ENCODE assay signal across 17 cellular contexts in genomic region chr2:40935349-40935748, GRCh38.
"Had no signal": no experiment of that assay in that cellular context is flagged by ENCODE, and none has a peak within 500 bp of the region (broad histone marks: within the 10 kb centered on the region; RNA-seq: fewer than 3 reads in every experiment).

No MANE protein-coding gene starts in this region.

- H3K4me1 Mint-ChIP-seq: activated T-helper 17 cell treated with anti-CD3 and anti-CD28 coated beads, Interleukin-2, amount 50 U/mL, for 72 hours; immature natural killer cell; naive thymus-derived CD8-positive, alpha-beta T cell; stimulated activated naive CD8-positive, alpha-beta T cell treated with anti-CD3 and anti-CD28 coated beads, Interleukin-15, amount 100 ng/mL, for 72 hours; T-cell had no signal

- H3K4me3 ChIP-seq: heart right ventricle, mucosa of descending colon, thoracic aorta had no signal

- H3K4me1 ChIP-seq: heart right ventricle had no signal

- H3K36me3 Mint-ChIP-seq: immature natural killer cell; naive thymus-derived CD8-positive, alpha-beta T cell; T-cell had no signal

- H3K4me3 Mint-ChIP-seq: activated CD8-positive, alpha-beta T cell treated with anti-CD3 and anti-CD28 coated beads, Interleukin-2, amount 10 ng/mL, durations not matched to agents 7 days and 5 days; activated naive CD4-positive, alpha-beta T cell treated with anti-CD3 and anti-CD28 coated beads for 36 hours; activated T-helper 17 cell treated with anti-CD3 and anti-CD28 coated beads, Interleukin-2, amount 50 U/mL, for 72 hours; immature natural killer cell; naive thymus-derived CD8-positive, alpha-beta T cell; stimulated activated naive CD8-positive, alpha-beta T cell treated with anti-CD3 and anti-CD28 coated beads, Interleukin-15, amount 100 ng/mL, for 72 hours; T-cell had no signal

- H3K36me3 ChIP-seq: heart right ventricle, thoracic aorta had no signal

- H3K27me3 ChIP-seq: heart right ventricle had no signal

- H3K27ac Mint-ChIP-seq: activated CD8-positive, alpha-beta T cell treated with anti-CD3 and anti-CD28 coated beads, Interleukin-2, amount 10 ng/mL, durations not matched to agents 7 days and 5 days; activated naive CD4-positive, alpha-beta T cell treated with anti-CD3 and anti-CD28 coated beads for 36 hours; activated T-helper 17 cell treated with anti-CD3 and anti-CD28 coated beads, Interleukin-2, amount 50 U/mL, for 72 hours; immature natural killer cell; naive thymus-derived CD8-positive, alpha-beta T cell; stimulated activated naive CD8-positive, alpha-beta T cell treated with anti-CD3 and anti-CD28 coated beads, Interleukin-15, amount 100 ng/mL, for 72 hours; T-cell had no signal

- H3K9me3 ChIP-seq: thoracic aorta had no signal

- DNase-seq: activated CD4-positive, alpha-beta T cell treated with anti-CD3 and anti-CD28 coated beads for 48 hours; activated CD8-positive, alpha-beta memory T cell treated with anti-CD3 and anti-CD28 coated beads, Interleukin-2, amount 50 U/mL, for 48 hours; activated CD8-positive, alpha-beta T cell treated with anti-CD3 and anti-CD28 coated beads, Interleukin-2, amount 10 ng/mL, durations not matched to agents 7 days and 5 days; activated naive CD4-positive, alpha-beta T cell treated with anti-CD3 and anti-CD28 coated beads for 36 hours; effector CD8-positive, alpha-beta T cell; heart right ventricle; immature natural killer cell; left colon; mammary epithelial cell; mucosa of descending colon; naive thymus-derived CD8-positive, alpha-beta T cell; stimulated activated CD4-positive, alpha-beta T cell treated with anti-CD3 and anti-CD28 coated beads, Interleukin-2, amount 100 ng/mL, for 48 hours; stimulated activated naive CD8-positive, alpha-beta T cell treated with anti-CD3 and anti-CD28 coated beads, Interleukin-15, amount 100 ng/mL, for 72 hours; T-cell; T1000 had no signal

- H3K27ac ChIP-seq: heart right ventricle, thoracic aorta had no signal

- H3K27me3 Mint-ChIP-seq: activated T-helper 17 cell treated with anti-CD3 and anti-CD28 coated beads, Interleukin-2, amount 50 U/mL, for 72 hours; stimulated activated naive CD8-positive, alpha-beta T cell treated with anti-CD3 and anti-CD28 coated beads, Interleukin-15, amount 100 ng/mL, for 72 hours; T-cell had no signal

- ATAC-seq: activated CD8-positive, alpha-beta T cell treated with anti-CD3 and anti-CD28 coated beads, Interleukin-2, amount 10 ng/mL, durations not matched to agents 7 days and 5 days; activated T-helper 17 cell treated with anti-CD3 and anti-CD28 coated beads, Interleukin-2, amount 50 U/mL, for 72 hours; heart right ventricle; left colon; mucosa of descending colon; naive thymus-derived CD8-positive, alpha-beta T cell; stimulated activated naive CD8-positive, alpha-beta T cell treated with anti-CD3 and anti-CD28 coated beads, Interleukin-15, amount 100 ng/mL, for 72 hours; T-cell had no signal
